ENCODE assay signal across 19 cellular contexts in genomic region chr6:6125495-6125894, GRCh38.
"Had no signal": no experiment of that assay in that cellular context is flagged by ENCODE, and none has a peak within 500 bp of the region (broad histone marks: within the 10 kb centered on the region; RNA-seq: fewer than 3 reads in every experiment).

No MANE protein-coding gene starts in this region.

- H3K27me3 ChIP-seq: adrenal gland, SJCRH30 had no signal

- H3K4me3 ChIP-seq: adrenal gland, SJCRH30 had no signal

- H3K36me3 ChIP-seq: adrenal gland, SJCRH30 had no signal

- DNase-seq: activated CD4-positive, alpha-beta T cell treated with anti-CD3 and anti-CD28 coated beads for 4 hours; activated CD8-positive, alpha-beta memory T cell treated with anti-CD3 and anti-CD28 coated beads, Interleukin-2, amount 50 U/mL, for 4 hours; activated CD8-positive, alpha-beta T cell treated with anti-CD3 and anti-CD28 coated beads for 36 hours; activated gamma-delta T cell treated with Interleukin-2 at 50 U/mL for 16 hours; activated naive CD4-positive, alpha-beta T cell treated with anti-CD3 and anti-CD28 coated beads, Interleukin-2, amount 50 U/mL, for 16 hours; activated naive CD8-positive, alpha-beta T cell treated with anti-CD3 and anti-CD28 coated beads, Interleukin-2, amount 10 ng/mL, durations not matched to agents 7 days and 5 days; activated T-cell treated with anti-CD3 and anti-CD28 coated beads, Interleukin-2, amount 50 U/mL, for 72 hours; adrenal gland; Karpas-422; NCI-H1105 treated with DMSO at 0.1 percent for 48 hours; NCI-H1436 treated with DMSO at 0.1 percent for 48 hours; NCI-H187; NCI-H2081; NCI-H345; NCI-H510A; NCI-H526 treated with DMSO at 0.1 percent for 48 hours; PC-3 had no signal

- H3K9me3 ChIP-seq: adrenal gland, SJCRH30 had no signal

- H3K27ac ChIP-seq: adrenal gland, SJCRH30 had no signal

- ATAC-seq: activated CD4-positive, CD25-positive, alpha-beta regulatory T cell treated with anti-CD3 and anti-CD28 coated beads, Interleukin-2, amount 50 U/mL, for 24 hours; activated CD8-positive, alpha-beta T cell treated with anti-CD3 and anti-CD28 coated beads for 36 hours; activated T-cell treated with anti-CD3 and anti-CD28 coated beads, Interleukin-2, amount 50 U/mL, for 72 hours; PC-3 had no signal

- H3K4me1 ChIP-seq: adrenal gland, SJCRH30 had no signal
